In genomic region chr3:181738551-181738950, GRCh38 we compare ENCODE assay signal across 26 cellular contexts. TPM values are rescaled to one million over a fixed set of nuclear protein-coding genes. Genes with fewer than 3 reads are reported as not detected.
"Had no signal": no experiment of that assay in that cellular context is flagged by ENCODE, and none has a peak within 500 bp of the region (broad histone marks: within the 10 kb centered on the region; RNA-seq: fewer than 3 reads in every experiment).

No MANE protein-coding gene starts in this region.

- H2AFZ ChIP-seq: neural progenitor cell had no signal

- H3K27ac ChIP-seq: left ventricle myocardium inferior, neural progenitor cell, ovary, right atrium auricular region, skin epidermis, uterus had no signal

- H3K27me3 ChIP-seq: neural progenitor cell, ovary, right atrium auricular region, tibial nerve, uterus had no signal

- DNase-seq: hypothalamus; immature natural killer cell; kidney; left colon; left ventricle myocardium inferior; mesendoderm; naive B cell; natural killer cell; nephron progenitor cell; ovary; stimulated activated CD4-positive, alpha-beta T cell treated with anti-CD3 and anti-CD28 coated beads, Interleukin-12 subunit alpha, Interleukin-12 subunit beta, amount 100 ng/mL, for 4 hours; stimulated activated CD4-positive, alpha-beta T cell treated with anti-CD3 and anti-CD28 coated beads, Interleukin-15, amount 100 ng/mL, for 24 hours; stimulated activated CD4-positive, alpha-beta T cell treated with anti-CD3 and anti-CD28 coated beads, Interleukin-2, amount 100 ng/mL, for 24 hours; stimulated activated CD4-positive, alpha-beta T cell treated with anti-CD3 and anti-CD28 coated beads, Interleukin-4, amount 100 ng/mL, for 1 hour; stimulated activated naive B cell treated with anti-CD40 and anti-IgM and Interleukin-4, amounts not matched to agents 10 μg/mL and 1 μg/mL and 100 μg/mL, for 72 hours; stimulated activated naive CD8-positive, alpha-beta T cell treated with anti-CD3 and anti-CD28 coated beads, Interleukin-15, Interleukin-2, amounts not matched to agents 100 U/mL and 50 U/mL, for 24 hours; uterus had no signal

- H3K4me1 ChIP-seq: left ventricle myocardium inferior, right atrium auricular region, uterus had no signal

- H3K4me3 Mint-ChIP-seq: immature natural killer cell; mesothelial cell of epicardium; natural killer cell; nephron progenitor cell; neural progenitor cell; stimulated activated naive B cell treated with anti-CD40 and anti-IgM and Interleukin-4, amounts not matched to agents 10 μg/mL and 1 μg/mL and 100 μg/mL, for 72 hours; type B pancreatic cell had no signal

- H3K4me3 ChIP-seq: left ventricle myocardium inferior, lung, neural progenitor cell, ovary, right atrium auricular region, skin epidermis, tibial nerve, uterus had no signal

- ATAC-seq: left colon; natural killer cell; sciatic nerve; stimulated activated naive B cell treated with anti-CD40 and anti-IgM and Interleukin-4, amounts not matched to agents 10 μg/mL and 1 μg/mL and 100 μg/mL, for 72 hours; stimulated activated naive CD8-positive, alpha-beta T cell treated with anti-CD3 and anti-CD28 coated beads, Interleukin-15, Interleukin-2, amounts not matched to agents 100 U/mL and 50 U/mL, for 24 hours had no signal

- H3K9ac ChIP-seq: neural progenitor cell had no signal

- H3K27ac Mint-ChIP-seq: immature natural killer cell; mesothelial cell of epicardium; naive B cell; natural killer cell; nephron progenitor cell; progenitor cell of endocrine pancreas; stimulated activated naive B cell treated with anti-CD40 and anti-IgM and Interleukin-4, amounts not matched to agents 10 μg/mL and 1 μg/mL and 100 μg/mL, for 72 hours; type B pancreatic cell had no signal

- H3K9me3 Mint-ChIP-seq: mesothelial cell of epicardium; natural killer cell; nephron progenitor cell; neural progenitor cell; stimulated activated naive B cell treated with anti-CD40 and anti-IgM and Interleukin-4, amounts not matched to agents 10 μg/mL and 1 μg/mL and 100 μg/mL, for 72 hours; type B pancreatic cell had no signal

- H3K4me2 ChIP-seq: neural progenitor cell had no signal

- H3K36me3 ChIP-seq: left ventricle myocardium inferior, neural progenitor cell, ovary, right atrium auricular region, tibial nerve, uterus had no signal

- H3K36me3 Mint-ChIP-seq: immature natural killer cell; mesothelial cell of epicardium; natural killer cell; stimulated activated naive B cell treated with anti-CD40 and anti-IgM and Interleukin-4, amounts not matched to agents 10 μg/mL and 1 μg/mL and 100 μg/mL, for 72 hours; type B pancreatic cell had no signal

- H3K4me1 Mint-ChIP-seq: immature natural killer cell; mesothelial cell of epicardium; naive B cell; natural killer cell; stimulated activated naive B cell treated with anti-CD40 and anti-IgM and Interleukin-4, amounts not matched to agents 10 μg/mL and 1 μg/mL and 100 μg/mL, for 72 hours had no signal

- H3K9me3 ChIP-seq: left ventricle myocardium inferior, ovary, right atrium auricular region, tibial nerve, uterus had no signal

RNA-seq across cellular contexts. Expression of gene SOX2, which starts 26.8 kb away (rescaled TPM):
- polyA plus RNA-seq: immature natural killer cell had no signal
